Comparison of ENCODE assay signal across 8 cellular contexts in genomic region chr14:96100171-96101064, GRCh38.
DNase-seq lines count a peak whose midpoint lies in the region; ATAC-seq and TF ChIP-seq lines count a peak whose summit lies in the region.

No MANE protein-coding gene starts in this region.

- no peak overlapping the region for H3K9ac ChIP-seq in KMS-11

- no peaks in the 10 kb centered on the region for H3K79me2 ChIP-seq in KMS-11 (ENCODE audit: insufficient read depth, low read depth)

- WGBS in upper lobe of left lung, 2 donors, result 32% methylated on average over 22 of the region's 22 CpGs

- ATAC-seq in Panc1 (peak; percentile 59), upper lobe of left lung (ENCODE audit: low FRiP score in 2 of 2) (peak in 1 of 2 donors; percentile 55), HG03439 (IDR thresholded peaks at IDR 0.05; ENCODE audit: unreplicated experiment) (no peak)
- peak; percentile 67 to 77 for ATAC-seq in activated T-cell treated with anti-CD3 and anti-CD28 coated beads, Interleukin-2, amount 50 U/mL, for 72 hours (replicated peaks in 1 of 2)

- H3K9me3 ChIP-seq in Panc1 (ENCODE audit: control insufficient read depth, insufficient read depth, low read depth, low read length) (no peaks in the 10 kb centered on the region), upper lobe of left lung (no peaks in the 10 kb centered on the region)

- peak; percentile 76 for TF ChIP-seq CTCF in KMS-11 (conservative IDR thresholded peaks at IDR 0.05; ENCODE audit: low read depth, low read length)
- peak; percentile 88 for TF ChIP-seq CTCF in Panc1 (IDR thresholded peaks at IDR 0.05)
- peak; percentile 92 for TF ChIP-seq CTCF in fibroblast of the aortic adventitia (IDR thresholded peaks at IDR 0.05; ENCODE audit: insufficient read depth, low read length)
- peak; percentile 96 for TF ChIP-seq CTCF in osteocyte (IDR thresholded peaks at IDR 0.05)
- peak; percentile 58 to 92 (median 83) for TF ChIP-seq CTCF in upper lobe of left lung (IDR thresholded peaks at IDR 0.05)

- no peaks in the 10 kb centered on the region for H3K4me1 Mint-ChIP-seq in activated T-cell treated with anti-CD3 and anti-CD28 coated beads, Interleukin-2, amount 50 U/mL, for 72 hours (ENCODE audit: low read depth)
- peaks cover 63% of the 10 kb centered on the region for H3K4me1 Mint-ChIP-seq in osteocyte (ENCODE audit: unreplicated experiment)

- H3K4me1 ChIP-seq in KMS-11 (ENCODE audit: low read depth, poor library complexity, severe bottlenecking), result no peaks in the 10 kb centered on the region
- peaks cover 7% of the 10 kb centered on the region for H3K4me1 ChIP-seq in Panc1 (ENCODE audit: control insufficient read depth, insufficient read depth, low read length)
- peaks cover 4 to 20% (median 13%) of the 10 kb centered on the region in 4 donors for H3K4me1 ChIP-seq in upper lobe of left lung

- no peak overlapping the region for H3K4me2 ChIP-seq in KMS-11

- CTCF ChIA-PET in Panc1 (lab: Charles Lee), result interaction anchor here (0.6 to 1.0 kb wide), 7 partner anchors 14 to 484 kb away, joined by 3 to 8 read pairs (median 4); no protein-coding TSS in a partner anchor

- no peaks in the 10 kb centered on the region for H3K36me3 ChIP-seq in KMS-11 (ENCODE audit: insufficient read depth)
- no peaks in the 10 kb centered on the region for H3K36me3 ChIP-seq in Panc1 (ENCODE audit: control insufficient read depth, insufficient read depth, low read length)
- no peaks in the 10 kb centered on the region for H3K36me3 ChIP-seq in upper lobe of left lung

- intact Hi-C loops in Panc1 (cut with micrococcal nuclease; ENCODE audit: unreplicated experiment), result loop anchor here (1.0 to 5.0 kb wide), 2 partner anchors 175 to 322 kb away; no protein-coding TSS in a partner anchor

- no peak overlapping the region for H3K4me3 Mint-ChIP-seq in activated T-cell treated with anti-CD3 and anti-CD28 coated beads, Interleukin-2, amount 50 U/mL, for 72 hours
- H3K4me3 Mint-ChIP-seq in osteocyte (ENCODE audit: unreplicated experiment), result no peak overlapping the region

- no peak for TF ChIP-seq POLR2A in upper lobe of left lung (IDR thresholded peaks at IDR 0.05)

- no peak for TF ChIP-seq EP300 in upper lobe of left lung (IDR thresholded peaks at IDR 0.05)

- POLR2A ChIA-PET in Panc1 (lab: Charles Lee), result interaction anchor here (0.7 kb wide), 1 partner anchor 175 kb away, joined by 3 read pairs; no protein-coding TSS in a partner anchor

- DNase-seq in DMS53 treated with DMSO at 0.1 percent for 48 hours (lab: John Stamatoyannopoulos, UW; ENCODE audit: unreplicated experiment) (peak; percentile 49), Panc1 (ENCODE audit: low read depth, low spot score) (peak; percentile 28), fibroblast of the aortic adventitia (ENCODE audit: low read depth) (peak; percentile 88), osteocyte (ENCODE audit: extremely low spot score, unreplicated experiment) (no peak), upper lobe of left lung (peak; percentile 26 to 69)
- peak; percentile 68 to 70 for DNase-seq in activated T-cell treated with anti-CD3 and anti-CD28 coated beads, Interleukin-2, amount 50 U/mL, for 72 hours

- no peak overlapping the region for H3K4me3 ChIP-seq in KMS-11 (IDR thresholded peaks at IDR 0.05; ENCODE audit: insufficient read depth, low read depth, low read length)
- H3K4me3 ChIP-seq in Panc1 (ENCODE audit: low read depth in 2 of 2, low read length in 2 of 2), result no peak overlapping the region
- no peak overlapping the region for H3K4me3 ChIP-seq in fibroblast of the aortic adventitia (ENCODE audit: low read depth, low read length)
- no peak overlapping the region for H3K4me3 ChIP-seq in upper lobe of left lung

- no peaks in the 10 kb centered on the region for H3K27me3 ChIP-seq in KMS-11 (ENCODE audit: insufficient read depth, low read depth)
- no peaks in the 10 kb centered on the region for H3K27me3 ChIP-seq in Panc1 (ENCODE audit: control insufficient read depth, insufficient read depth, low read length)
- no peaks in the 10 kb centered on the region for H3K27me3 ChIP-seq in upper lobe of left lung

- H2AFZ ChIP-seq in KMS-11 (ENCODE audit: low read depth), result no peak overlapping the region

- no peaks in the 10 kb centered on the region for H4K20me1 ChIP-seq in KMS-11 (ENCODE audit: insufficient read depth)

- no peak overlapping the region for H3K27ac ChIP-seq in KMS-11
- no peak overlapping the region for H3K27ac ChIP-seq in Panc1 (ENCODE audit: low read length)
- H3K27ac ChIP-seq in upper lobe of left lung, result no peak overlapping the region

- no TSS peak for BruUV-seq in Panc1 (replicated peaks; lab: Mats Ljungman, UMichigan)

- no peaks in the 10 kb centered on the region for H3K36me3 Mint-ChIP-seq in activated T-cell treated with anti-CD3 and anti-CD28 coated beads, Interleukin-2, amount 50 U/mL, for 72 hours (ENCODE audit: insufficient read depth in 2 of 2)
- H3K36me3 Mint-ChIP-seq in osteocyte (ENCODE audit: unreplicated experiment), result no peaks in the 10 kb centered on the region

- H3K9me3 Mint-ChIP-seq in activated T-cell treated with anti-CD3 and anti-CD28 coated beads, Interleukin-2, amount 50 U/mL, for 72 hours, result no peaks in the 10 kb centered on the region
- H3K9me3 Mint-ChIP-seq in osteocyte (ENCODE audit: unreplicated experiment), result no peaks in the 10 kb centered on the region

- in situ Hi-C loops in Panc1 (cut with HindIII; ENCODE audit: low pct_unique_long_range_greater_than_20kb, low sequenced_read_pairs), result no loop called here

- no peaks in the 10 kb centered on the region for H3K27me3 Mint-ChIP-seq in activated T-cell treated with anti-CD3 and anti-CD28 coated beads, Interleukin-2, amount 50 U/mL, for 72 hours (ENCODE audit: low read depth)
- H3K27me3 Mint-ChIP-seq in osteocyte (ENCODE audit: unreplicated experiment), result peaks cover 2% of the 10 kb centered on the region

- no peak overlapping the region for H3K27ac Mint-ChIP-seq in activated T-cell treated with anti-CD3 and anti-CD28 coated beads, Interleukin-2, amount 50 U/mL, for 72 hours
- no peak overlapping the region for H3K27ac Mint-ChIP-seq in osteocyte (ENCODE audit: unreplicated experiment)
